In the genomic region with DNA sequence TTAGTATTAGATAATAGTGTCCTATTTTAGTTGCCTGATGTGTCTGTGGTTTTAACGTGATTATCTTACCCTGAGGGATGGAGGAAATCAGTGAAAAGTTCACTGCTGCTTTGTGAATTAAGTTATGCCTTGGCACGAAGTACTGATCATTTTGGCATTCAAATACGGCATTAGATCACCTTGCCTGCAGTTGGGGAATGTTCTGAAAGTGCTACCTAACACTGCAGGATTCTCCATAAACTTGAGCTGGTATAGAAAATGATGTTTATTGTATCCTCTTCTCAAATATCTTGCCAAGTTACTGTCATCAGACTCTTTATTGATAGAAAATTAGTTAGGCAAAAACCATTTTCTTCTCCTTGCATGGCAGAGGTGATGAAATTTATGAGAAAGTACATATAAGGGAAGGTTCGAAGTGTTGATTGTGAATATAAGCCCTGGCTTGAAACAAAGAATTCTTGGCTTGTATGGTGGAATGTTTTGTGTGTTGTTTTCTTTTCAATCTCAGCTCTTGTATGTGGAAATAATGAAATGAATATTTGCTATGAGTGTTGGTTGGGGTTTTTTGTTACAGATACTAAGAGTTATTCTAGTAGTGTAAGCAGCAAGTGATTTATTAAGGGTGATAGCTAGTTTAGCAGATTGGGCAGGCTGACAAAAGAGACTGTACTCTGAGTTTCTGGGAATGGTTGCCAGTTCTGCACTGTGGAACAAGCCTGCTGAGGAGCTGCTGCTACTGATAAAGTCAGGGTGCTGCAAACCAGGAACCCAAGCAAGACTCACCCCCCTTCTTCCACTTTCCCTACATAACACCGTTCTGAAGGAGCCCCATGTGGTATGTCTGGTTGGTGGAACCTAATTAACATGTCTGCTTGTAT, we compare ENCODE assay signal across 9 cellular contexts. TPM values are rescaled to one million over a fixed set of nuclear protein-coding genes. Genes with fewer than 3 reads are reported as not detected.
A peak's percentile ranks its signal among the peaks of the same experiment; 100 is the strongest.
DNase-seq lines count a peak whose midpoint lies in the region; ATAC-seq and TF ChIP-seq lines count a peak whose summit lies in the region.
"Had no signal": no experiment of that assay in that cellular context is flagged by ENCODE, and none has a peak within 500 bp of the region (broad histone marks: within the 10 kb centered on the region; RNA-seq: fewer than 3 reads in every experiment).

No MANE protein-coding gene starts in this region.

- no peaks in the 10 kb centered on the region for H3K36me3 ChIP-seq in SK-N-SH (replicated peaks in 1 of 2; ENCODE audit: control insufficient read depth in 1 of 2, insufficient read depth in 2 of 2, low read length in 1 of 2)
- H3K36me3 ChIP-seq: SJSA1 had no signal

- H3K9ac ChIP-seq in SK-N-SH: no peak overlapping the region

- no peaks in the 10 kb centered on the region for H3K9me2 ChIP-seq in SK-N-SH

- H3K9me3 ChIP-seq in SK-N-SH: no peaks in the 10 kb centered on the region
- H3K9me3 ChIP-seq: SJSA1 had no signal

- TF ChIP-seq RAD21 in SK-N-SH (IDR thresholded peaks at IDR 0.05; ENCODE audit: low read length): no peak

- CTCF ChIA-PET in SK-N-SH (lab: Yijun Ruan, JAX): interaction anchor here (1.0 to 1.5 kb wide), 8 partner anchors 15 to 398 kb away, joined by 3 to 6 read pairs (median 4); no protein-coding TSS in a partner anchor

- H3K27ac ChIP-seq in SK-N-SH (ENCODE audit: low read depth in 2 of 2, low read length in 1 of 2): peak overlapping the region; percentile 37 to 78; a peak in 3 of 4 replicates
- H3K27ac ChIP-seq: SJSA1 had no signal

- H3K4me3 ChIP-seq in SK-N-SH (ENCODE audit: low read depth in 2 of 2, low read length in 1 of 2): peak overlapping the region in 1 of 2 experiments; percentile 1; a peak in 1 of 4 replicates
- H3K4me3 ChIP-seq: SJSA1 had no signal

- peaks cover 28% of the 10 kb centered on the region in 2 experiments; a peak in 3 of 4 replicates for H3K4me1 ChIP-seq in SK-N-SH (ENCODE audit: control insufficient read depth in 1 of 2, insufficient read depth in 2 of 2, low read depth in 1 of 2, low read length in 1 of 2)

- POLR2A ChIA-PET in SK-N-SH (lab: Yijun Ruan, JAX): no interaction called here

- peaks cover 12% of the 10 kb centered on the region for H3K9me3 Mint-ChIP-seq in stimulated activated effector memory CD8-positive, alpha-beta T cell treated with anti-CD3 and anti-CD28 coated beads, Interleukin-12 subunit alpha, Interleukin-12 subunit beta, amount 100 ng/mL, for 72 hours

- no peak for TF ChIP-seq CTCF in SK-N-SH (IDR thresholded peaks at IDR 0.05)

- peaks cover 97% of the 10 kb centered on the region for H3K79me2 ChIP-seq in SK-N-SH (ENCODE audit: insufficient read depth)

- H3K4me2 ChIP-seq in SK-N-SH: peak overlapping the region; percentile 38

- peaks cover 64% of the 10 kb centered on the region for H3K4me1 Mint-ChIP-seq in stimulated activated effector memory CD8-positive, alpha-beta T cell treated with anti-CD3 and anti-CD28 coated beads, Interleukin-12 subunit alpha, Interleukin-12 subunit beta, amount 100 ng/mL, for 72 hours

- H2AFZ ChIP-seq in SK-N-SH (ENCODE audit: low read depth): no peak overlapping the region

- H3F3A ChIP-seq in SK-N-SH (replicated peaks; ENCODE audit: insufficient read depth): peaks cover 6% of the 10 kb centered on the region

- no peak overlapping the region for H3K4me3 Mint-ChIP-seq in stimulated activated effector memory CD8-positive, alpha-beta T cell treated with anti-CD3 and anti-CD28 coated beads, Interleukin-12 subunit alpha, Interleukin-12 subunit beta, amount 100 ng/mL, for 72 hours

- H3K27me3 ChIP-seq in SK-N-SH (ENCODE audit: insufficient read depth): no peaks in the 10 kb centered on the region
- H3K27me3 ChIP-seq: SJSA1 had no signal

- H3K36me3 Mint-ChIP-seq in stimulated activated effector memory CD8-positive, alpha-beta T cell treated with anti-CD3 and anti-CD28 coated beads, Interleukin-12 subunit alpha, Interleukin-12 subunit beta, amount 100 ng/mL, for 72 hours: peaks cover 27% of the 10 kb centered on the region

- peak; percentile 73 for ATAC-seq in GM18867 (IDR thresholded peaks at IDR 0.05; ENCODE audit: unreplicated experiment)
- no peak for ATAC-seq in stimulated activated effector memory CD8-positive, alpha-beta T cell treated with anti-CD3 and anti-CD28 coated beads, Interleukin-12 subunit alpha, Interleukin-12 subunit beta, amount 100 ng/mL, for 72 hours
- ATAC-seq in GM18520 (IDR thresholded peaks at IDR 0.05; ENCODE audit: unreplicated experiment): no peak

- peak overlapping the region; percentile 33 for H3K27ac Mint-ChIP-seq in stimulated activated effector memory CD8-positive, alpha-beta T cell treated with anti-CD3 and anti-CD28 coated beads, Interleukin-12 subunit alpha, Interleukin-12 subunit beta, amount 100 ng/mL, for 72 hours

- 23% methylated on average over 5 of the region's 5 CpGs for WGBS in SK-N-SH (ENCODE audit: low lambda C conversion rate)

- peak; percentile 33 for DNase-seq in SK-N-SH
- DNase-seq in globus pallidus (ENCODE audit: low spot score): peak; percentile 16
- DNase-seq in stimulated activated effector memory CD8-positive, alpha-beta T cell treated with anti-CD3 and anti-CD28 coated beads, Interleukin-12 subunit alpha, Interleukin-12 subunit beta, amount 100 ng/mL, for 72 hours (ENCODE audit: low spot score in 2 of 2): no peak
- no peak for DNase-seq in activated T-cell treated with anti-CD3 and anti-CD28 coated beads for 4 hours
- DNase-seq in SKM-1 treated with dmso at 0.1 percent for 144 hours (lab: John Stamatoyannopoulos, UW; ENCODE audit: unreplicated experiment): no peak
- no peak for DNase-seq in stimulated activated CD4-positive, alpha-beta T cell treated with anti-CD3 and anti-CD28 coated beads, Interleukin-1b, Interleukin-23, amount 100 ng/mL, for 48 hours

- peak in 1 of 2 experiments; percentile 72; a peak in 2 of 4 replicates for TF ChIP-seq EP300 in SK-N-SH (IDR thresholded peaks at IDR 0.05; ENCODE audit: borderline replicate concordance in 1 of 2, low read depth in 1 of 2, low read length in 1 of 2)

- H4K20me1 ChIP-seq in SK-N-SH (ENCODE audit: insufficient read depth): no peaks in the 10 kb centered on the region

TF ChIP-seq in SK-N-SH, 30 proteins besides CTCF, POLR2A, EP300 and RAD21 (continues in another document):
- no peak for TF ChIP-seq REST (IDR thresholded peaks at IDR 0.05; ENCODE audit: low read depth, low read length)
- TF ChIP-seq MEF2A (IDR thresholded peaks at IDR 0.05; ENCODE audit: borderline replicate concordance, low read depth): no peak
- no peak for TF ChIP-seq ELF1 (IDR thresholded peaks at IDR 0.05)
- no peak for TF ChIP-seq ZBTB33 (IDR thresholded peaks at IDR 0.05; ENCODE audit: borderline replicate concordance, low read depth)
- no peak for TF ChIP-seq YY1 (IDR thresholded peaks at IDR 0.05; ENCODE audit: low read depth)
- 0 out of 2 replicates have a peak, but pooled peaks have one; percentile 13 for TF ChIP-seq TEAD4 (IDR thresholded peaks at IDR 0.05; ENCODE audit: borderline replicate concordance, insufficient read depth)
- no peak for TF ChIP-seq POLR2AphosphoS5 (IDR thresholded peaks at IDR 0.05; ENCODE audit: low read depth, low read length)
- TF ChIP-seq RCOR1 (IDR thresholded peaks at IDR 0.05; ENCODE audit: low read length): peak; percentile 81
- no peak for TF ChIP-seq USF1 (IDR thresholded peaks at IDR 0.05; ENCODE audit: borderline replicate concordance, low read depth)

RNA-seq across cellular contexts. Expression of gene SIPA1L1, which starts 35.3 kb away (rescaled TPM):
- polyA plus RNA-seq in SK-N-SH (2012; rRNA removed): 19.2 and 20.2 TPM in 2 replicates
- 10.7 and 14.2 TPM in 2 replicates for polyA plus RNA-seq in SK-N-SH (2012; cell fraction: cytosol; rRNA removed)
- 52.5 and 76.4 TPM in 2 replicates for polyA plus RNA-seq in SK-N-SH (2012; cell fraction: nucleus; rRNA removed)

Comparison
In these comparisons a context has a peak if more than half of its experiments do, and no peak if none do; other contexts are left out.
1. DNase-seq: peak in SK-N-SH (single experiment) and globus pallidus (single experiment); none in stimulated activated effector memory CD8-positive, alpha-beta T cell treated with anti-CD3 and anti-CD28 coated beads, Interleukin-12 subunit alpha, Interleukin-12 subunit beta, amount 100 ng/mL, for 72 hours (0 of 2), activated T-cell treated with anti-CD3 and anti-CD28 coated beads for 4 hours (single experiment), SKM-1 treated with dmso at 0.1 percent for 144 hours (single experiment) and stimulated activated CD4-positive, alpha-beta T cell treated with anti-CD3 and anti-CD28 coated beads, Interleukin-1b, Interleukin-23, amount 100 ng/mL, for 48 hours (single experiment).